Comparison of ENCODE assay signal across 8 cellular contexts in genomic region chr17:49515196-49515770, GRCh38. TPM values are rescaled to one million over a fixed set of nuclear protein-coding genes. Genes with fewer than 3 reads are reported as not detected.
A peak's percentile ranks its signal among the peaks of the same experiment; 100 is the strongest.
DNase-seq lines count a peak whose midpoint lies in the region; ATAC-seq and TF ChIP-seq lines count a peak whose summit lies in the region.

No MANE protein-coding gene starts in this region.

- no peak overlapping the region for H3K9ac ChIP-seq in smooth muscle cell (ENCODE audit: low read depth)

- H3K4me1 ChIP-seq in smooth muscle cell (ENCODE audit: low read depth) = peaks cover 10% of the 10 kb centered on the region

- H3K27me3 ChIP-seq in smooth muscle cell (ENCODE audit: low read depth) = no peaks in the 10 kb centered on the region

- no peaks in the 10 kb centered on the region for H3K36me3 Mint-ChIP-seq in MCF 10A (ENCODE audit: insufficient read depth, unreplicated experiment)
- no peaks in the 10 kb centered on the region for H3K36me3 Mint-ChIP-seq in activated T-helper 2 cell treated with anti-CD3 and anti-CD28 coated beads, Interferon-gamma antibody, Interleukin-2, Interleukin-4, amounts not matched to agents 10 μg/mL and 5 μg/mL and 100 μg/mL, durations not matched to agents 14 hours and 24 hours and 36 hours (ENCODE audit: low read depth)

- H3K4me1 Mint-ChIP-seq in MCF 10A (ENCODE audit: insufficient read depth, unreplicated experiment) = peaks cover 18% of the 10 kb centered on the region
- H3K4me1 Mint-ChIP-seq in activated T-helper 2 cell treated with anti-CD3 and anti-CD28 coated beads, Interferon-gamma antibody, Interleukin-2, Interleukin-4, amounts not matched to agents 10 μg/mL and 5 μg/mL and 100 μg/mL, durations not matched to agents 14 hours and 24 hours and 36 hours (ENCODE audit: low read depth) = no peaks in the 10 kb centered on the region

- no peaks in the 10 kb centered on the region for H3K79me2 ChIP-seq in smooth muscle cell (ENCODE audit: low read depth)

- H3K9me3 Mint-ChIP-seq in MCF 10A (ENCODE audit: unreplicated experiment) = no peaks in the 10 kb centered on the region
- no peaks in the 10 kb centered on the region for H3K9me3 Mint-ChIP-seq in activated T-helper 2 cell treated with anti-CD3 and anti-CD28 coated beads, Interferon-gamma antibody, Interleukin-2, Interleukin-4, amounts not matched to agents 10 μg/mL and 5 μg/mL and 100 μg/mL, durations not matched to agents 14 hours and 24 hours and 36 hours

- H2AFZ ChIP-seq in smooth muscle cell (ENCODE audit: low read depth) = peak overlapping the region; percentile 56

- in situ Hi-C loops in GM13976 (cut with MboI; ENCODE audit: low sequenced_read_pairs, unreplicated experiment) = no loop called here

- no peaks in the 10 kb centered on the region for H4K20me1 ChIP-seq in smooth muscle cell (ENCODE audit: low read depth)

- WGBS in smooth muscle cell (ENCODE audit: low lambda C conversion rate) = 8% methylated on average over 8 of the region's 8 CpGs

- H3K27ac ChIP-seq in smooth muscle cell (ENCODE audit: low read depth) = peak overlapping the region; percentile 53

- H3K4me2 ChIP-seq in smooth muscle cell = peak overlapping the region; percentile 6

- no peak overlapping the region for H3K4me3 ChIP-seq in smooth muscle cell

- POLR2A ChIA-PET in HEK293T (lab: Yijun Ruan, JAX) = interaction anchor here (1.9 kb wide), 1 partner anchor 101 kb away, joined by 8 read pairs; the partner anchor contains the start of gene PHB1
- POLR2A ChIA-PET in MCF 10A (lab: Yijun Ruan, JAX) = interaction anchor here (0.6 to 1.9 kb wide), 7 partner anchors 8 to 323 kb away, joined by 3 to 15 read pairs (median 3); partner anchors contain the start of gene PHB1

- TF ChIP-seq CTCF in GM13976 (IDR thresholded peaks at IDR 0.05; ENCODE audit: borderline replicate concordance, control extremely low read depth, extremely low read depth, insufficient read depth, missing control alignments) (no peak), MCF 10A (IDR thresholded peaks at IDR 0.05; ENCODE audit: unreplicated experiment) (no peak), smooth muscle cell (IDR thresholded peaks at IDR 0.05; ENCODE audit: borderline replicate concordance, insufficient read depth, poor library complexity, severe bottlenecking) (no peak)

- CTCF ChIA-PET in HEK293T (lab: Yijun Ruan, JAX) (interaction anchor here (0.7 kb wide), 2 partner anchors 9 to 20 kb away, joined by 3 read pairs; partner anchors contain the start of gene NGFR), MCF 10A (lab: Yijun Ruan, JAX) (interaction anchor here (0.6 to 4.1 kb wide), 5 partner anchors 10 to 107 kb away, joined by 3 to 23 read pairs (median 3); no protein-coding TSS in a partner anchor)

- ATAC-seq in HG03460 (IDR thresholded peaks at IDR 0.05; ENCODE audit: unreplicated experiment) = no peak

- no TSS peak for BruUV-seq in MCF 10A (replicated peaks; lab: Mats Ljungman, UMichigan)

- H3K27ac Mint-ChIP-seq in MCF 10A (ENCODE audit: low read depth, unreplicated experiment) = peak overlapping the region; percentile 97
- no peak overlapping the region for H3K27ac Mint-ChIP-seq in activated T-helper 2 cell treated with anti-CD3 and anti-CD28 coated beads, Interferon-gamma antibody, Interleukin-2, Interleukin-4, amounts not matched to agents 10 μg/mL and 5 μg/mL and 100 μg/mL, durations not matched to agents 14 hours and 24 hours and 36 hours

- intact Hi-C loops in MCF 10A (cut with micrococcal nuclease) = no loop called here
- intact Hi-C loops in activated T-helper 2 cell treated with anti-CD3 and anti-CD28 coated beads, Interferon-gamma antibody, Interleukin-2, Interleukin-4, amounts not matched to agents 10 μg/mL and 5 μg/mL and 100 μg/mL, durations not matched to agents 14 hours and 24 hours and 36 hours (cut with micrococcal nuclease) = no loop called here

- H3F3A ChIP-seq in smooth muscle cell (ENCODE audit: low read depth) = peaks cover 3% of the 10 kb centered on the region

- H3K36me3 ChIP-seq in smooth muscle cell (ENCODE audit: low read depth) = no peaks in the 10 kb centered on the region

- DNase-seq in GM13976 (ENCODE audit: low spot score) = peak; percentile 90
- peak; percentile 58 for DNase-seq in HEK293T (ENCODE audit: extremely low spot score)
- peak; percentile 90 for DNase-seq in NCI-H2171 (lab: John Stamatoyannopoulos, UW)
- DNase-seq in MCF 10A (ENCODE audit: unreplicated experiment) = peak; percentile 91
- DNase-seq in iris pigment epithelial cell (ENCODE audit: low read depth) = peak; percentile 95
- DNase-seq in smooth muscle cell (lab: John Stamatoyannopoulos, UW; ENCODE audit: unreplicated experiment) = peak; percentile 41
- DNase-seq in activated T-helper 2 cell treated with anti-CD3 and anti-CD28 coated beads, Interferon-gamma antibody, Interleukin-2, Interleukin-4, amounts not matched to agents 10 μg/mL and 5 μg/mL and 100 μg/mL, durations not matched to agents 14 hours and 24 hours and 36 hours (ENCODE audit: low spot score) = no peak

- H3K4me3 Mint-ChIP-seq in MCF 10A (ENCODE audit: unreplicated experiment) = no peak overlapping the region
- no peak overlapping the region for H3K4me3 Mint-ChIP-seq in activated T-helper 2 cell treated with anti-CD3 and anti-CD28 coated beads, Interferon-gamma antibody, Interleukin-2, Interleukin-4, amounts not matched to agents 10 μg/mL and 5 μg/mL and 100 μg/mL, durations not matched to agents 14 hours and 24 hours and 36 hours (ENCODE audit: low read depth)

- no peaks in the 10 kb centered on the region for H3K9me3 ChIP-seq in smooth muscle cell (replicated peaks; ENCODE audit: low read depth)

- no peaks in the 10 kb centered on the region for H3K27me3 Mint-ChIP-seq in MCF 10A (ENCODE audit: insufficient read depth, unreplicated experiment)
- peaks cover 4% of the 10 kb centered on the region for H3K27me3 Mint-ChIP-seq in activated T-helper 2 cell treated with anti-CD3 and anti-CD28 coated beads, Interferon-gamma antibody, Interleukin-2, Interleukin-4, amounts not matched to agents 10 μg/mL and 5 μg/mL and 100 μg/mL, durations not matched to agents 14 hours and 24 hours and 36 hours (ENCODE audit: low read depth)

TF ChIP-seq in HEK293T, 16 proteins besides CTCF, POLR2A, EP300 and RAD21:
- TF ChIP-seq FOXA1 (IDR thresholded peaks at IDR 0.05) (no peak), BHLHE40 (IDR thresholded peaks at IDR 0.05; ENCODE audit: borderline replicate concordance) (no peak), HDGF (IDR thresholded peaks at IDR 0.05; ENCODE audit: borderline replicate concordance) (no peak), NFRKB (IDR thresholded peaks at IDR 0.05) (no peak), PKNOX1 (IDR thresholded peaks at IDR 0.05) (no peak), FOXM1 (IDR thresholded peaks at IDR 0.05; ENCODE audit: borderline replicate concordance) (no peak), ARNT (IDR thresholded peaks at IDR 0.05) (no peak), L3MBTL2 (conservative IDR thresholded peaks at IDR 0.05) (no peak; the same call in 1 of the 2 replicates), LEF1 (IDR thresholded peaks at IDR 0.05; ENCODE audit: borderline replicate concordance) (no peak), ZNF384 (IDR thresholded peaks at IDR 0.05) (no peak), CTBP1 (IDR thresholded peaks at IDR 0.05; ENCODE audit: borderline replicate concordance) (no peak), ELF4 (IDR thresholded peaks at IDR 0.05) (no peak), SP1 (IDR thresholded peaks at IDR 0.05) (no peak), FOXK2 (IDR thresholded peaks at IDR 0.05) (no peak)

RNA-seq across cellular contexts. Expression of gene NGFR, which starts 20.2 kb away (rescaled TPM):
- total RNA-seq in MCF 10A (2022) (0.22 and 0.26 TPM in 2 replicates), smooth muscle cell (1.3 and 2.4 TPM in 2 replicates)
- 2.3 and 2.5 TPM in 2 replicates for polyA plus RNA-seq in smooth muscle cell
- total RNA-seq in activated T-helper 2 cell treated with anti-CD3 and anti-CD28 coated beads, Interferon-gamma antibody, Interleukin-2, Interleukin-4, amounts not matched to agents 10 μg/mL and 5 μg/mL and 100 μg/mL, durations not matched to agents 14 hours and 24 hours and 36 hours = 0.14 and 0.18 TPM in 2 replicates
